In the genomic region with DNA sequence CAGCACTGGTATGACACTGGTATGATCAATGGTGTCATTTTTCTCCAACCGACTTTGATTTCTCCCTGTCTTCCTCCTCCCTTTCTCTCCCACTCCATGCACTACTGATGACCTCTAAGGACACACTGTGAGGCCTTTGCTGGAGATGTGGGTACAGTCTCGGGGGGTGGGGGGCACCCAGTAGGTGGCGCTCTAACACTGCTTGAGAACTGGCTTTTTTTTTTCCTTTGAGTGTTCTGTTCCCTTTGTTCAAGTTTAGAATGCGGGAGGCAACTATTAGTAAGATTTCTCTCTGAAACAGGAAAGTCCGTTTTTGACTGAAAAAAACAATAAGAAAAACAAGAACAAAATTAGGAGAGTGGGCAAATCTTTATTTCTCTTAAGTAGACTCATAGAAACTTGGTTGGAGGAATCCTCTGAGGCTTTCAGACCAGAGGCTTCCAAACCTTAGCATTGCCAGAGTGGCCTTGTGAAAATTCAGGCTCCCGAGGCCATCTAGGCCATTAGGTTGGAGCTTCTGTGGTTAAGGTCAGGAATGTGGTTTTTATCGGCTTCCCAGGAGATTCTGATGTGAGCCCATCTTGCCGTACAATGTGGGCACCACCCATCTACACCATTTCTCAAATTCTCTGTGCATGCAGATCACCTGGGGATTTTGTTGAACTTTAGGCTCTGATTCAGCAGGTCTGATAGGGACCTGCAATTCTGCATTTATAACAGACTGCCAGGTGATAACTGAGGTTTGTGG, we compare ENCODE assay signal across 8 cellular contexts. TPM values are rescaled to one million over a fixed set of nuclear protein-coding genes. Genes with fewer than 3 reads are reported as not detected.
A peak's percentile ranks its signal among the peaks of the same experiment; 100 is the strongest.
DNase-seq lines count a peak whose midpoint lies in the region; ATAC-seq and TF ChIP-seq lines count a peak whose summit lies in the region.

No MANE protein-coding gene starts in this region.

- no peak overlapping the region for H2AFZ ChIP-seq in mammary epithelial cell (ENCODE audit: low read depth, low read length)

- H3K9ac ChIP-seq in mammary epithelial cell (ENCODE audit: insufficient read depth, low read length), result no peak overlapping the region

- no peaks in the 10 kb centered on the region for H4K20me1 ChIP-seq in mammary epithelial cell (ENCODE audit: insufficient read depth, low read length)

- H3K9me3 ChIP-seq in mammary epithelial cell (replicated peaks; ENCODE audit: insufficient read depth, low read length), result no peaks in the 10 kb centered on the region

- TF ChIP-seq CTCF in RWPE1 (conservative IDR thresholded peaks at IDR 0.05; ENCODE audit: low read depth) (peak; percentile 39), mammary epithelial cell (conservative IDR thresholded peaks at IDR 0.05 in 1 of 2, IDR thresholded peaks at IDR 0.05 in 1 of 2; ENCODE audit: extremely low read depth in 1 of 2, insufficient read depth in 1 of 2, low read depth in 1 of 2, low read length in 2 of 2) (peak; percentile 67 to 73)

- H3K27me3 ChIP-seq in mammary epithelial cell (ENCODE audit: insufficient read depth, low read length), result no peaks in the 10 kb centered on the region

- H3K27ac ChIP-seq in RWPE1, result no peak overlapping the region
- no peak overlapping the region for H3K27ac ChIP-seq in mammary epithelial cell (ENCODE audit: insufficient read depth, low read depth, low read length)

- H3K4me3 ChIP-seq in mammary epithelial cell (replicated peaks in 1 of 3; ENCODE audit: insufficient read depth in 1 of 3, low read depth in 2 of 3, low read length in 3 of 3), result no peak overlapping the region

- peaks cover 8% of the 10 kb centered on the region for H3K4me1 ChIP-seq in mammary epithelial cell (ENCODE audit: insufficient read depth, low read length)

- ATAC-seq in Right ventricle myocardium superior (ENCODE audit: poor library complexity) (no peak), HG02885 (IDR thresholded peaks at IDR 0.05; ENCODE audit: poor library complexity, unreplicated experiment) (peak; percentile 71), GM18519 (IDR thresholded peaks at IDR 0.05; ENCODE audit: low FRiP score, unreplicated experiment) (no peak)

- H3K79me2 ChIP-seq in mammary epithelial cell (ENCODE audit: insufficient read depth, low read length), result peaks cover 93% of the 10 kb centered on the region

- no peak overlapping the region for H3K4me2 ChIP-seq in mammary epithelial cell (ENCODE audit: insufficient read depth, low read depth, low read length)

- in situ Hi-C loops in mammary epithelial cell (cut with MboI; ENCODE audit: low sequenced_read_pairs in 2 of 2), result loop anchor here in 1 of 2 donors (10.0 to 25.0 kb wide), 2 partner anchors 247 to 315 kb away; partner anchors contain the start of genes ANKRD49 and MRE11

- dilution Hi-C loops in mammary epithelial cell (cut with HindIII; ENCODE audit: low sequenced_read_pairs), result loop anchor here (5.0 kb wide), 1 partner anchor 260 kb away; no protein-coding TSS in a partner anchor

- no peaks in the 10 kb centered on the region for H3K36me3 ChIP-seq in mammary epithelial cell (ENCODE audit: insufficient read depth, low read length)

- DNase-seq in Right ventricle myocardium superior, result peak; percentile 54
- no peak for DNase-seq in cardiac septum (ENCODE audit: low spot score)
- peak; percentile 25 for DNase-seq in RWPE1 (ENCODE audit: low spot score)
- DNase-seq in mammary epithelial cell, result peak; percentile 10
- peak; percentile 43 for DNase-seq in medulla oblongata (ENCODE audit: extremely low spot score)
- DNase-seq in NCI-H1694 (lab: John Stamatoyannopoulos, UW), result no peak

- POLR2A ChIA-PET in RWPE1 (lab: Yijun Ruan, JAX; ENCODE audit: low non-redundant PET), result no interaction called here

- BruUV-seq in mammary epithelial cell (replicated peaks; lab: Mats Ljungman, UMichigan), result no TSS peak

- CTCF ChIA-PET in RWPE1 (lab: Yijun Ruan, JAX), result interaction anchor here (0.9 to 1.5 kb wide), 5 partner anchors 11 to 242 kb away, joined by 3 to 6 read pairs (median 4); no protein-coding TSS in a partner anchor
- CTCF ChIA-PET in mammary epithelial cell (lab: Charles Lee; ENCODE audit: low non-redundant PET), result no interaction called here

- 74% methylated on average over 8 of the region's 8 CpGs for WGBS in mammary epithelial cell (ENCODE audit: low coverage, missing lambda C conversion rate)

- intact Hi-C loops in Right ventricle myocardium superior (cut with DNase I) (no loop called here), cardiac septum (cut with DNase I) (loop anchor here (10.0 kb wide), 1 partner anchor 47 kb away; the partner anchor contains the start of gene PANX1), mammary epithelial cell (cut with micrococcal nuclease) (loop anchor here (1.0 kb wide), 1 partner anchor 245 kb away; no protein-coding TSS in a partner anchor)

RNA-seq across cellular contexts. Expression of gene PANX1, which starts 43.2 kb away (rescaled TPM):
- total RNA-seq in Right ventricle myocardium superior (21.7 TPM), cardiac septum (28.9 TPM), mammary epithelial cell (10 to 100 TPM; 42.1 to 48.2 TPM)
- 30.9 TPM for polyA plus RNA-seq in mammary epithelial cell
- polyA minus RNA-seq in mammary epithelial cell, result 62.4 TPM

Comparison
In these comparisons a context has a peak if more than half of its experiments do, and no peak if none do; other contexts are left out.
1. DNase-seq: peak in Right ventricle myocardium superior (single experiment), RWPE1 (single experiment), mammary epithelial cell (single experiment) and medulla oblongata (single experiment); none in cardiac septum (single experiment) and NCI-H1694 (single experiment).